Comparison of ENCODE assay signal across 18 cellular contexts in genomic region chr17:83098241-83099085, GRCh38. TPM values are rescaled to one million over a fixed set of nuclear protein-coding genes. Genes with fewer than 3 reads are reported as not detected.
DNase-seq lines count a peak whose midpoint lies in the region; ATAC-seq and TF ChIP-seq lines count a peak whose summit lies in the region.
"Had no signal": no experiment of that assay in that cellular context is flagged by ENCODE, and none has a peak within 500 bp of the region (broad histone marks: within the 10 kb centered on the region; RNA-seq: fewer than 3 reads in every experiment).

No MANE protein-coding gene starts in this region.

- H3K9me3 ChIP-seq in esophagus muscularis mucosa, result no peaks in the 10 kb centered on the region
- no peaks in the 10 kb centered on the region for H3K9me3 ChIP-seq in mucosa of descending colon
- no peaks in the 10 kb centered on the region for H3K9me3 ChIP-seq in tibial artery

- H3K27me3 ChIP-seq in esophagus muscularis mucosa (peaks cover 3 to 44% (median 8%) of the 10 kb centered on the region in 4 donors), tibial artery (no peaks in the 10 kb centered on the region)

- DNase-seq in NCI-H82 (lab: John Stamatoyannopoulos, UW) (peak; percentile 27), NCI-H82 treated with DMSO at 0.1 percent for 48 hours (lab: John Stamatoyannopoulos, UW; ENCODE audit: unreplicated experiment) (no peak), esophagus muscularis mucosa (ENCODE audit: extremely low spot score) (no peak), mucosa of descending colon (peak in 2 of 3 donors; percentile 43 to 50), tibial artery (no peak), DMS53 (lab: John Stamatoyannopoulos, UW) (no peak), erythroblast (lab: John Stamatoyannopoulos, UW) (no peak)
- DNase-seq: activated naive CD8-positive, alpha-beta T cell treated with anti-CD3 and anti-CD28 coated beads, Interleukin-2, amount 50 U/mL, for 24 hours; activated T-cell treated with anti-CD3 and anti-CD28 coated beads for 4 hours; CD4-positive, alpha-beta T cell; dorsolateral prefrontal cortex; EL; midbrain; NCI-H187; NCI-H524; T-helper 17 cell had no signal

- peak overlapping the region in 3 of 4 donors; percentile 35 to 62 (median 50) for H3K27ac ChIP-seq in esophagus muscularis mucosa (replicated peaks in 1 of 4)
- H3K27ac ChIP-seq in tibial artery, result peak overlapping the region; percentile 87 to 88
- H3K27ac ChIP-seq: 22Rv1 had no signal

- TF ChIP-seq EP300 in esophagus muscularis mucosa (IDR thresholded peaks at IDR 0.05), result no peak

- H3K4me3 ChIP-seq in esophagus muscularis mucosa, result peak overlapping the region in 2 of 4 donors; percentile 1 to 28
- no peak overlapping the region for H3K4me3 ChIP-seq in mucosa of descending colon
- H3K4me3 ChIP-seq in tibial artery, result peak overlapping the region; percentile 40 to 52

- peaks cover 38 to 47% (median 43%) of the 10 kb centered on the region in 4 donors for H3K4me1 ChIP-seq in esophagus muscularis mucosa
- H3K4me1 ChIP-seq in mucosa of descending colon (ENCODE audit: low read depth), result peaks cover 45% of the 10 kb centered on the region
- peaks cover 13 to 60% (median 55%) of the 10 kb centered on the region in 4 donors for H3K4me1 ChIP-seq in tibial artery

- TF ChIP-seq CTCF in esophagus muscularis mucosa (IDR thresholded peaks at IDR 0.05) (no peak), mucosa of descending colon (IDR thresholded peaks at IDR 0.05) (no peak), tibial artery (IDR thresholded peaks at IDR 0.05) (no peak)

- 53% methylated on average over 16 of the region's 31 CpGs for WGBS in esophagus muscularis mucosa

- intact Hi-C loops in esophagus muscularis mucosa (cut with DNase I), result no loop called here
- intact Hi-C loops in mucosa of descending colon (cut with DNase I, micrococcal nuclease), result no loop called here
- intact Hi-C loops in tibial artery (cut with DNase I; ENCODE audit: low total_unique reads), result no loop called here

- TF ChIP-seq POLR2A in esophagus muscularis mucosa (IDR thresholded peaks at IDR 0.05; ENCODE audit: low read depth), result no peak
- no peak for TF ChIP-seq POLR2A in erythroblast (IDR thresholded peaks at IDR 0.05; ENCODE audit: low read length)

- ATAC-seq in mucosa of descending colon (no peak), GM19351 (IDR thresholded peaks at IDR 0.05; ENCODE audit: unreplicated experiment) (no peak)
- ATAC-seq: activated naive CD8-positive, alpha-beta T cell treated with anti-CD3 and anti-CD28 coated beads, Interleukin-2, amount 50 U/mL, for 24 hours; T-helper 17 cell had no signal

- H3K36me3 ChIP-seq in esophagus muscularis mucosa (peaks cover 24 to 37% (median 34%) of the 10 kb centered on the region in 4 donors), mucosa of descending colon (ENCODE audit: low read depth) (peaks cover 2% of the 10 kb centered on the region), tibial artery (peaks cover 27 to 37% (median 35%) of the 10 kb centered on the region in 3 donors)

RNA-seq across cellular contexts. Expression of gene METRNL, which starts 19.1 kb away (rescaled TPM):
- total RNA-seq in esophagus muscularis mucosa, result 100 to 1,000 TPM in 1 of 4 donors, 10 to 100 TPM in 3; 36.5 to 124 (median 61.5) TPM
- 100 to 1,000 TPM in 2 of 3 donors, 10 to 100 TPM in 1; 78.6 to 134 (median 116) TPM for total RNA-seq in mucosa of descending colon

Comparison
In these comparisons a context has a peak if more than half of its experiments do, and no peak if none do; other contexts are left out.
1. DNase-seq: peak in NCI-H82 (single experiment) and mucosa of descending colon (2 of 3); none in NCI-H82 treated with DMSO at 0.1 percent for 48 hours (single experiment), esophagus muscularis mucosa (single experiment), tibial artery (0 of 2), DMS53 (single experiment) and erythroblast (0 of 2).